ENCODE assay signal across 1 cellular context in the genomic region with DNA sequence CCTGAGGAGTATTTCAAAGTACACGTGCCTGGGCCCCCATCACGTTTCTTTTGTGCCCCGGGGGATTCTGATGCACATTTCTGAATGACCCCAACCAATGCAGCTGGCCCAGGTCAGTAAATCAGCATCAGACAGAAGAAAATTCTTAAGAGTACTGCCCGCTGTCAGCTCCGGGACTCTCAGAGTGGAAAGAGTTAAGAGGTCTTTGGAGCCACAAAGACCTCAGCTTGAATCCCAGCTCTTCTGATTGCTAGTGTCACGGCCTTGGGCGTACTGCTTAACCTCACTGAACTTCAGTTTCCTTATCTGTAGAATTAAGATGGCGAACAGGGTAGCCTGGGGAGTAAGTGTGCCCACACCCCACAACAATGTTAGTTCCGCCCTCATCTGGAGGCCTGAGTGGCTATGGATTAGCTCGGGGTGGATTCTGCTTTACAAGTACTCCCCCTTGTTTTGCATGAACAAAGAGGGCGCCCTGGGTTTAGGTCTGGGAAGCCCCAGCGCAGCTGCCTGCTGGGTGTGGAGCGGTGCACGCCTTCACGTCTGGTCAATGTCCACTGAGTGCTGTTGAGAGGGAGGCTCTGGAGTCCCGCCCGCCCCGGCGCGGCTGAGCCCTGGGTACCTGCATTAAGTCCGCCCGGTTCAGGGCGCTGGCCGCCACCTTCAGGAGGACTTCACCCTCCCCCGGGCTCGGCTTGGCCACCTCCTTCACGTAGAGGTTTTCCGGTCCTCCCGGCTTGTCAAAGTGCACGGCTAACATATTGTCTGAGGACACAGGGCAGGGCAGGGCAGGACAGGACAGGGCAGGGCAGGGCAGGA.
TF ChIP-seq lines count a peak whose summit lies in the region.

No MANE protein-coding gene starts in this region.

TF ChIP-seq in HepG2, 621 proteins besides CTCF, POLR2A, EP300 and RAD21 (continued from another document and continues in another):
- TF ChIP-seq, protein P1, sequence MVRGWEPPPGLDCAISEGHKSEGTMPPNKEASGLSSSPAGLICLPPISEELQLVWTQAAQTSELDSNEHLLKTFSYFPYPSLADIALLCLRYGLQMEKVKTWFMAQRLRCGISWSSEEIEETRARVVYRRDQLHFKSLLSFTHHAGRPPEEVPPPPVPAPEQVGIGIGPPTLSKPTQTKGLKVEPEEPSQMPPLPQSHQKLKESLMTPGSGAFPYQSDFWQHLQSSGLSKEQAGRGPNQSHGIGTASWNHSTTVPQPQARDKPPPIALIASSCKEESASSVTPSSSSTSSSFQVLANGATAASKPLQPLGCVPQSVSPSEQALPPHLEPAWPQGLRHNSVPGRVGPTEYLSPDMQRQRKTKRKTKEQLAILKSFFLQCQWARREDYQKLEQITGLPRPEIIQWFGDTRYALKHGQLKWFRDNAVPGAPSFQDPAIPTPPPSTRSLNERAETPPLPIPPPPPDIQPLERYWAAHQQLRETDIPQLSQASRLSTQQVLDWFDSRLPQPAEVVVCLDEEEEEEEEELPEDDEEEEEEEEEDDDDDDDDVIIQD (CRISPR knock-in tag; IDR thresholded peaks at IDR 0.05; ENCODE audit: low read depth) = peak; percentile 28; the same call in 1 of the 2 replicates
- TF ChIP-seq ZBTB25 (CRISPR knock-in tag; IDR thresholded peaks at IDR 0.05) (peak; percentile 65), MAZ (IDR thresholded peaks at IDR 0.05; ENCODE audit: borderline replicate concordance, low read depth, low read length) (no peak), MAZ (CRISPR knock-in tag; IDR thresholded peaks at IDR 0.05; ENCODE audit: low read depth) (no peak; the same call in 1 of the 2 replicates), ZNF292 (CRISPR knock-in tag; IDR thresholded peaks at IDR 0.05; ENCODE audit: borderline replicate concordance, low read depth) (peak; percentile 89), HMG20A (CRISPR knock-in tag; IDR thresholded peaks at IDR 0.05; ENCODE audit: borderline replicate concordance) (no peak), PRPF4 (IDR thresholded peaks at IDR 0.05; ENCODE audit: low read depth, low read length, poor library complexity, severe bottlenecking) (no peak), NPAS2 (CRISPR knock-in tag; IDR thresholded peaks at IDR 0.05; ENCODE audit: borderline replicate concordance) (no peak), ZNF382 (CRISPR knock-in tag; IDR thresholded peaks at IDR 0.05; ENCODE audit: borderline replicate concordance) (no peak), ZBTB42 (CRISPR knock-in tag; IDR thresholded peaks at IDR 0.05) (no peak), BRD4 (CRISPR knock-in tag; IDR thresholded peaks at IDR 0.05) (peak; percentile 46; the same call in 1 of the 2 replicates), ZNF576 (CRISPR knock-in tag; IDR thresholded peaks at IDR 0.05) (no peak), HDAC2 (CRISPR knock-in tag; IDR thresholded peaks at IDR 0.05) (peak; percentile 67; the same call in 1 of the 2 replicates), MZF1 (CRISPR knock-in tag; IDR thresholded peaks at IDR 0.05; ENCODE audit: borderline replicate concordance) (peak; percentile 43; the same call in 1 of the 2 replicates), GTF2F1 (IDR thresholded peaks at IDR 0.05; ENCODE audit: low read length) (no peak), POLR2AphosphoS2 (IDR thresholded peaks at IDR 0.05; ENCODE audit: low read depth, low read length) (no peak), ZNF441 (CRISPR knock-in tag; IDR thresholded peaks at IDR 0.05; ENCODE audit: borderline replicate concordance) (peak; percentile 86), XRCC5 (optimal IDR thresholded peaks at IDR 0.05; ENCODE audit: low read length) (peak; percentile 66), ZSCAN9 (CRISPR knock-in tag; IDR thresholded peaks at IDR 0.05; ENCODE audit: borderline replicate concordance) (peak; percentile 79; the same call in 1 of the 2 replicates), THAP11 (CRISPR knock-in tag; IDR thresholded peaks at IDR 0.05) (no peak; the same call in 1 of the 2 replicates), ZBTB38 (CRISPR knock-in tag; IDR thresholded peaks at IDR 0.05) (peak; percentile 84; the same call in 1 of the 2 replicates), NFIB (CRISPR knock-in tag; IDR thresholded peaks at IDR 0.05; ENCODE audit: borderline replicate concordance) (no peak), FOXO1 (CRISPR knock-in tag; IDR thresholded peaks at IDR 0.05) (peak; percentile 57), MYC (CRISPR knock-in tag; IDR thresholded peaks at IDR 0.05; ENCODE audit: borderline replicate concordance) (peak; percentile 93), ATRX (CRISPR knock-in tag; IDR thresholded peaks at IDR 0.05; ENCODE audit: borderline replicate concordance) (no peak)
- TF ChIP-seq, protein P2, sequence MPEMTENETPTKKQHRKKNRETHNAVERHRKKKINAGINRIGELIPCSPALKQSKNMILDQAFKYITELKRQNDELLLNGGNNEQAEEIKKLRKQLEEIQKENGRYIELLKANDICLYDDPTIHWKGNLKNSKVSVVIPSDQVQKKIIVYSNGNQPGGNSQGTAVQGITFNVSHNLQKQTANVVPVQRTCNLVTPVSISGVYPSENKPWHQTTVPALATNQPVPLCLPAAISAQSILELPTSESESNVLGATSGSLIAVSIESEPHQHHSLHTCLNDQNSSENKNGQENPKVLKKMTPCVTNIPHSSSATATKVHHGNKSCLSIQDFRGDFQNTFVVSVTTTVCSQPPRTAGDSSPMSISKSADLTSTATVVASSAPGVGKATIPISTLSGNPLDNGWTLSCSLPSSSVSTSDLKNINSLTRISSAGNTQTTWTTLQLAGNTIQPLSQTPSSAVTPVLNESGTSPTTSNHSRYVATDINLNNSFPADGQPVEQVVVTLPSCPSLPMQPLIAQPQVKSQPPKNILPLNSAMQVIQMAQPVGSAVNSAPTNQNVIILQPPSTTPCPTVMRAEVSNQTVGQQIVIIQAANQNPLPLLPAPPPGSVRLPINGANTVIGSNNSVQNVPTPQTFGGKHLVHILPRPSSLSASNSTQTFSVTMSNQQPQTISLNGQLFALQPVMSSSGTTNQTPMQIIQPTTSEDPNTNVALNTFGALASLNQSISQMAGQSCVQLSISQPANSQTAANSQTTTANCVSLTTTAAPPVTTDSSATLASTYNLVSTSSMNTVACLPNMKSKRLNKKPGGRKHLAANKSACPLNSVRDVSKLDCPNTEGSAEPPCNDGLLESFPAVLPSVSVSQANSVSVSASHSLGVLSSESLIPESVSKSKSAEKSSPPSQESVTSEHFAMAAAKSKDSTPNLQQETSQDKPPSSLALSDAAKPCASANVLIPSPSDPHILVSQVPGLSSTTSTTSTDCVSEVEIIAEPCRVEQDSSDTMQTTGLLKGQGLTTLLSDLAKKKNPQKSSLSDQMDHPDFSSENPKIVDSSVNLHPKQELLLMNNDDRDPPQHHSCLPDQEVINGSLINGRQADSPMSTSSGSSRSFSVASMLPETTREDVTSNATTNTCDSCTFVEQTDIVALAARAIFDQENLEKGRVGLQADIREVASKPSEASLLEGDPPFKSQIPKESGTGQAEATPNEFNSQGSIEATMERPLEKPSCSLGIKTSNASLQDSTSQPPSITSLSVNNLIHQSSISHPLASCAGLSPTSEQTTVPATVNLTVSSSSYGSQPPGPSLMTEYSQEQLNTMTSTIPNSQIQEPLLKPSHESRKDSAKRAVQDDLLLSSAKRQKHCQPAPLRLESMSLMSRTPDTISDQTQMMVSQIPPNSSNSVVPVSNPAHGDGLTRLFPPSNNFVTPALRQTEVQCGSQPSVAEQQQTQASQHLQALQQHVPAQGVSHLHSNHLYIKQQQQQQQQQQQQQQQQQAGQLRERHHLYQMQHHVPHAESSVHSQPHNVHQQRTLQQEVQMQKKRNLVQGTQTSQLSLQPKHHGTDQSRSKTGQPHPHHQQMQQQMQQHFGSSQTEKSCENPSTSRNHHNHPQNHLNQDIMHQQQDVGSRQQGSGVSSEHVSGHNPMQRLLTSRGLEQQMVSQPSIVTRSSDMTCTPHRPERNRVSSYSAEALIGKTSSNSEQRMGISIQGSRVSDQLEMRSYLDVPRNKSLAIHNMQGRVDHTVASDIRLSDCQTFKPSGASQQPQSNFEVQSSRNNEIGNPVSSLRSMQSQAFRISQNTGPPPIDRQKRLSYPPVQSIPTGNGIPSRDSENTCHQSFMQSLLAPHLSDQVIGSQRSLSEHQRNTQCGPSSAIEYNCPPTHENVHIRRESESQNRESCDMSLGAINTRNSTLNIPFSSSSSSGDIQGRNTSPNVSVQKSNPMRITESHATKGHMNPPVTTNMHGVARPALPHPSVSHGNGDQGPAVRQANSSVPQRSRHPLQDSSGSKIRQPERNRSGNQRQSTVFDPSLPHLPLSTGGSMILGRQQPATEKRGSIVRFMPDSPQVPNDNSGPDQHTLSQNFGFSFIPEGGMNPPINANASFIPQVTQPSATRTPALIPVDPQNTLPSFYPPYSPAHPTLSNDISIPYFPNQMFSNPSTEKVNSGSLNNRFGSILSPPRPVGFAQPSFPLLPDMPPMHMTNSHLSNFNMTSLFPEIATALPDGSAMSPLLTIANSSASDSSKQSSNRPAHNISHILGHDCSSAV (CRISPR knock-in tag; IDR thresholded peaks at IDR 0.05; ENCODE audit: borderline replicate concordance) = 0 out of 2 replicates have a peak, but pooled peaks have one; percentile 57
- TF ChIP-seq, protein P3, sequence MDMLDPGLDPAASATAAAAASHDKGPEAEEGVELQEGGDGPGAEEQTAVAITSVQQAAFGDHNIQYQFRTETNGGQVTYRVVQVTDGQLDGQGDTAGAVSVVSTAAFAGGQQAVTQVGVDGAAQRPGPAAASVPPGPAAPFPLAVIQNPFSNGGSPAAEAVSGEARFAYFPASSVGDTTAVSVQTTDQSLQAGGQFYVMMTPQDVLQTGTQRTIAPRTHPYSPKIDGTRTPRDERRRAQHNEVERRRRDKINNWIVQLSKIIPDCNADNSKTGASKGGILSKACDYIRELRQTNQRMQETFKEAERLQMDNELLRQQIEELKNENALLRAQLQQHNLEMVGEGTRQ (IDR thresholded peaks at IDR 0.05; ENCODE audit: low read depth, low read length) = no peak
- TF ChIP-seq, protein P3 (CRISPR knock-in tag; IDR thresholded peaks at IDR 0.05; ENCODE audit: borderline replicate concordance) = no peak; the same call in none of the 2 replicates
- TF ChIP-seq, protein P4, sequence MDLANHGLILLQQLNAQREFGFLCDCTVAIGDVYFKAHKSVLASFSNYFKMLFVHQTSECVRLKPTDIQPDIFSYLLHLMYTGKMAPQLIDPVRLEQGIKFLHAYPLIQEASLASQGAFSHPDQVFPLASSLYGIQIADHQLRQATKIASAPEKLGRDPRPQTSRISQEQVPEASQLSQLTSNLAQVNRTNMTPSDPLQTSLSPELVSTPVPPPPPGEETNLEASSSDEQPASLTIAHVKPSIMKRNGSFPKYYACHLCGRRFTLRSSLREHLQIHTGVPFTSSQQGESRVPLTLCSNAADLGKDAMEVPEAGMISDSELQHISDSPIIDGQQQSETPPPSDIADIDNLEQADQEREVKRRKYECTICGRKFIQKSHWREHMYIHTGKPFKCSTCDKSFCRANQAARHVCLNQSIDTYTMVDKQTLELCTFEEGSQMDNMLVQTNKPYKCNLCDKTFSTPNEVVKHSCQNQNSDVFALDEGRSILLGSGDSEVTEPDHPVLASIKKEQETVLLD (CRISPR knock-in tag; IDR thresholded peaks at IDR 0.05; ENCODE audit: low read depth) = no peak; the same call in 1 of the 2 replicates
- TF ChIP-seq, protein P5, sequence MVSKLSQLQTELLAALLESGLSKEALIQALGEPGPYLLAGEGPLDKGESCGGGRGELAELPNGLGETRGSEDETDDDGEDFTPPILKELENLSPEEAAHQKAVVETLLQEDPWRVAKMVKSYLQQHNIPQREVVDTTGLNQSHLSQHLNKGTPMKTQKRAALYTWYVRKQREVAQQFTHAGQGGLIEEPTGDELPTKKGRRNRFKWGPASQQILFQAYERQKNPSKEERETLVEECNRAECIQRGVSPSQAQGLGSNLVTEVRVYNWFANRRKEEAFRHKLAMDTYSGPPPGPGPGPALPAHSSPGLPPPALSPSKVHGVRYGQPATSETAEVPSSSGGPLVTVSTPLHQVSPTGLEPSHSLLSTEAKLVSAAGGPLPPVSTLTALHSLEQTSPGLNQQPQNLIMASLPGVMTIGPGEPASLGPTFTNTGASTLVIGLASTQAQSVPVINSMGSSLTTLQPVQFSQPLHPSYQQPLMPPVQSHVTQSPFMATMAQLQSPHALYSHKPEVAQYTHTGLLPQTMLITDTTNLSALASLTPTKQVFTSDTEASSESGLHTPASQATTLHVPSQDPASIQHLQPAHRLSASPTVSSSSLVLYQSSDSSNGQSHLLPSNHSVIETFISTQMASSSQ (IDR thresholded peaks at IDR 0.05; ENCODE audit: low read depth) = no peak; the same call in 1 of the 2 replicates
- TF ChIP-seq, protein P5 (CRISPR knock-in tag; IDR thresholded peaks at IDR 0.05; ENCODE audit: borderline replicate concordance) = no peak; the same call in 1 of the 2 replicates
